ENCODE assay signal across 8 cellular contexts in the genomic region with DNA sequence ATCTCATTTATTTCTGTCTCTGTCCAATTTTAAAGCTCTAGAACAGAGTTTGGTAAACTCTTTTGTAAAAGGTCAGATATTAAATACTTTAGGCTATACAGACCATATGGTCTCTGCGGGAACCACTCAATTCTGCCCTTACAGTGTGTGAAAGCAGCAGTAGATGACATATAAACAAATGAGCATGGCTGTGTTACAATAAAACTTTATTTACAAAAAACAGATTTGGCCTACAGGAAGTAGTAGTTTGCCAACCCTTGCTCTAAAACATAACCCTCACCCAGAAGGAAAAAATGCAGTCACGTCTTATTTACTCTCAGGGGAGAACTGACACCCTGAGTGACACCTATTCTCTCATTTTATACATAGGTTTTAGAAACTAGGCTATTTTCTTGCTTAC.
"Had no signal": no experiment of that assay in that cellular context is flagged by ENCODE, and none has a peak within 500 bp of the region (broad histone marks: within the 10 kb centered on the region; RNA-seq: fewer than 3 reads in every experiment).

No MANE protein-coding gene starts in this region.

- H3K27ac Mint-ChIP-seq: HFFc6 had no signal

- H3K4me3 Mint-ChIP-seq: HFFc6, IgD-negative memory B cell had no signal

- FAIRE-seq: HTR-8/SVneo had no signal

- H3K4me3 ChIP-seq: HAP-1 had no signal

- H3K27me3 Mint-ChIP-seq: IgD-negative memory B cell had no signal

- H3K9me3 ChIP-seq: HAP-1 had no signal

- DNase-seq: GOT3, H7, HFFc6, KG1 had no signal

- ATAC-seq: HCT116 had no signal

- H3K36me3 ChIP-seq: HAP-1 had no signal

- H3K4me1 ChIP-seq: HAP-1 had no signal
